In genomic region chr1:94925561-94926364, GRCh38 we compare ENCODE assay signal across 8 cellular contexts. TPM values are rescaled to one million over a fixed set of nuclear protein-coding genes. Genes with fewer than 3 reads are reported as not detected.
DNase-seq lines count a peak whose midpoint lies in the region; ATAC-seq, FAIRE-seq and TF ChIP-seq lines count a peak whose summit lies in the region.

No MANE protein-coding gene starts in this region.

- peak overlapping the region; percentile 55 for H3K18ac ChIP-seq in IMR-90 (ENCODE audit: low read depth, low read length)

- in situ Hi-C loops in IMR-90 (cut with MboI; ENCODE audit: low sequenced_read_pairs), result no loop called here

- intact Hi-C loops in IMR-90 (cut with micrococcal nuclease), result loop anchor here (1.0 to 10.0 kb wide), 3 partner anchors 71 to 309 kb away; partner anchors contain the start of gene RWDD3

- peak overlapping the region; percentile 96 for H2BK120ac ChIP-seq in IMR-90 (ENCODE audit: low read depth, low read length)

- peak overlapping the region; percentile 92 for H4K91ac ChIP-seq in IMR-90 (ENCODE audit: insufficient read depth, low read depth, low read length)

- H3K79me2 ChIP-seq in ACC112 (ENCODE audit: control insufficient read depth, insufficient read depth, low read length, unreplicated experiment) (peaks cover 68% of the 10 kb centered on the region), keratinocyte (ENCODE audit: control insufficient read depth, insufficient read depth, low read length) (peaks cover 54% of the 10 kb centered on the region)

- H4K5ac ChIP-seq in IMR-90 (ENCODE audit: low read depth, low read length), result peak overlapping the region; percentile 13

- H3K27me3 ChIP-seq in ACC112 (ENCODE audit: insufficient read depth, low read length), result no peaks in the 10 kb centered on the region
- no peaks in the 10 kb centered on the region for H3K27me3 ChIP-seq in IMR-90 (ENCODE audit: control insufficient read depth, insufficient read depth, low read length)
- no peaks in the 10 kb centered on the region for H3K27me3 ChIP-seq in keratinocyte (ENCODE audit: control insufficient read depth, extremely low read depth, insufficient read depth, low read length)
- H3K27me3 ChIP-seq in skeletal muscle satellite cell (ENCODE audit: control insufficient read depth, insufficient read depth, low read length), result no peaks in the 10 kb centered on the region

- H2BK20ac ChIP-seq in IMR-90 (ENCODE audit: low read depth, low read length), result peak overlapping the region; percentile 70; the same call in 1 of the 2 replicates

- H2BK5ac ChIP-seq in IMR-90 (ENCODE audit: low read depth, low read length, poor library complexity, severe bottlenecking), result peak overlapping the region; percentile 89

- dilution Hi-C loops in IMR-90 (cut with HindIII; ENCODE audit: low sequenced_read_pairs, unreplicated experiment) (no loop called here), keratinocyte (cut with MboI; ENCODE audit: extremely low pct_ligation_motif_present, low sequenced_read_pairs) (no loop called here)

- peaks cover 4 to 48% of the 10 kb centered on the region in 2 experiments; a peak in 2 of 4 replicates for H3K79me1 ChIP-seq in IMR-90 (ENCODE audit: low read depth in 1 of 2, low read length in 2 of 2)

- H2AK5ac ChIP-seq in IMR-90 (ENCODE audit: low read depth, low read length), result peak overlapping the region; percentile 88

- POLR2A ChIA-PET in IMR-90 (lab: Charles Lee; ENCODE audit: unreplicated experiment), result no interaction called here

- H3K4me3 ChIP-seq in ACC112 (ENCODE audit: low read depth, low read length) (peak overlapping the region; percentile 89), IMR-90 (ENCODE audit: insufficient read depth, low read depth, low read length) (peak overlapping the region; percentile 63), SK-N-MC (peak overlapping the region; percentile 94), keratinocyte (ENCODE audit: control insufficient read depth in 2 of 3, extremely low read depth in 1 of 3, insufficient read depth in 2 of 3, low read depth in 1 of 3, low read length in 3 of 3) (peak overlapping the region; percentile 82 to 98 (median 85)), skeletal muscle satellite cell (ENCODE audit: low read length) (peak overlapping the region; percentile 84)

- peak overlapping the region; percentile 98 for H3K23ac ChIP-seq in IMR-90 (ENCODE audit: low read depth, low read length)

- peak; percentile 26 for ATAC-seq in GM18519 (IDR thresholded peaks at IDR 0.05; ENCODE audit: low FRiP score, unreplicated experiment)
- peak; percentile 31 for ATAC-seq in IMR-90 (ENCODE audit: low read depth)
- no peak for ATAC-seq in HG03565 (IDR thresholded peaks at IDR 0.05; ENCODE audit: unreplicated experiment)

- H2AFZ ChIP-seq in ACC112 (ENCODE audit: low read length, unreplicated experiment) (peak overlapping the region; percentile 20), IMR-90 (replicated peaks; ENCODE audit: low read length, poor library complexity) (peak overlapping the region; percentile 73), keratinocyte (ENCODE audit: control insufficient read depth, low read length) (peak overlapping the region; percentile 42)

- H4K8ac ChIP-seq in IMR-90 (ENCODE audit: low read depth in 2 of 2, low read length in 2 of 2), result peak overlapping the region; percentile 54 to 98

- H3K9me1 ChIP-seq in IMR-90 (ENCODE audit: insufficient read depth, low read length) (peaks cover 15% of the 10 kb centered on the region; the same call in 1 of the 2 replicates), keratinocyte (ENCODE audit: control insufficient read depth, extremely low read depth, insufficient read depth, low read length) (no peaks in the 10 kb centered on the region)

- H3K56ac ChIP-seq in IMR-90 (ENCODE audit: extremely low read depth, insufficient read depth, low read length), result peak overlapping the region; percentile 99

- H3K4me1 ChIP-seq in ACC112 (ENCODE audit: control insufficient read depth, insufficient read depth, low read length, unreplicated experiment) (peaks cover 55% of the 10 kb centered on the region), IMR-90 (ENCODE audit: control insufficient read depth, insufficient read depth, low read length) (peaks cover 23% of the 10 kb centered on the region), keratinocyte (ENCODE audit: control insufficient read depth, extremely low read depth, insufficient read depth, low read length) (peaks cover 15% of the 10 kb centered on the region), skeletal muscle satellite cell (ENCODE audit: control insufficient read depth, insufficient read depth, low read length) (peaks cover 55% of the 10 kb centered on the region)

- peak overlapping the region; percentile 78 for H3K27ac ChIP-seq in ACC112 (ENCODE audit: low read depth, low read length)
- peak overlapping the region; percentile 93 for H3K27ac ChIP-seq in IMR-90 (ENCODE audit: insufficient read depth, low read length)
- H3K27ac ChIP-seq in SK-N-MC, result peak overlapping the region; percentile 96
- peak overlapping the region; percentile 73 for H3K27ac ChIP-seq in keratinocyte (ENCODE audit: control insufficient read depth, insufficient read depth, low read length)

- peak overlapping the region; percentile 97 for H3K4ac ChIP-seq in IMR-90 (ENCODE audit: low read depth, low read length)

- DNase-seq in IMR-90 (peak; percentile 87), SK-N-MC (ENCODE audit: low read depth, low spot score) (no peak), dedifferentiated amniotic fluid mesenchymal stem cell (ENCODE audit: extremely low spot score) (peak; percentile 75), keratinocyte (ENCODE audit: low read depth, low spot score) (no peak)

- peak overlapping the region; percentile 71; the same call in 2 of the 3 replicates for H2BK15ac ChIP-seq in IMR-90 (ENCODE audit: low read depth, low read length)

- TF ChIP-seq RAD21 in IMR-90 (IDR thresholded peaks at IDR 0.05; ENCODE audit: low read length), result peak; percentile 28; the same call in 1 of the 2 replicates

- no TSS peak for BruUV-seq in IMR-90 (replicated peaks; lab: Mats Ljungman, UMichigan)

- no peaks in the 10 kb centered on the region for H3K9me3 ChIP-seq in IMR-90 (ENCODE audit: control insufficient read depth, insufficient read depth, low read length)
- H3K9me3 ChIP-seq in SK-N-MC (ENCODE audit: low read depth, low read length), result no peaks in the 10 kb centered on the region
- H3K9me3 ChIP-seq in keratinocyte (ENCODE audit: control insufficient read depth, low read depth, low read length), result no peaks in the 10 kb centered on the region
- no peaks in the 10 kb centered on the region for H3K9me3 ChIP-seq in skeletal muscle satellite cell (replicated peaks; ENCODE audit: low read length)

- FAIRE-seq in keratinocyte (lab: Jason Lieb, UNC), result peak; percentile 39

- peak overlapping the region; percentile 100 for H3K14ac ChIP-seq in IMR-90 (replicated peaks; ENCODE audit: low read depth, low read length)

- TF ChIP-seq CTCF in IMR-90 (conservative IDR thresholded peaks at IDR 0.05; ENCODE audit: low read depth, low read length) (no peak), keratinocyte (optimal IDR thresholded peaks at IDR 0.05 in 1 of 3, IDR thresholded peaks at IDR 0.05 in 1 of 3, conservative IDR thresholded peaks at IDR 0.05 in 1 of 3; ENCODE audit: extremely low read depth in 1 of 3, insufficient read depth in 2 of 3, low read length in 3 of 3) (peak in 2 of 3 experiments; percentile 2 to 8)

- 0% methylated on average over 19 of the region's 36 CpGs; no CpG with 5 or more reads in 1 of the 2 experiments for WGBS in IMR-90 (ENCODE audit: extremely low coverage in 2 of 2, insufficient read length in 1 of 2), 2 experiments

- CTCF ChIA-PET in IMR-90 (lab: Yijun Ruan, JAX), result interaction anchor here (0.9 to 1.8 kb wide), 2 partner anchors 14 to 72 kb away, joined by 3 to 7 read pairs; no protein-coding TSS in a partner anchor

- TF ChIP-seq POLR2A in IMR-90 (IDR thresholded peaks at IDR 0.05; ENCODE audit: low read depth, low read length), result peak; percentile 72

- peak overlapping the region; percentile 97 for H3K4me2 ChIP-seq in IMR-90 (ENCODE audit: low read depth, low read length)
- H3K4me2 ChIP-seq in keratinocyte (ENCODE audit: control insufficient read depth, extremely low read depth, insufficient read depth, low read depth, low read length), result peak overlapping the region; percentile 91
- peak overlapping the region; percentile 83 for H3K4me2 ChIP-seq in skeletal muscle satellite cell (ENCODE audit: low read length)

- H2AK9ac ChIP-seq in IMR-90 (replicated peaks; ENCODE audit: low read depth, low read length, poor library complexity), result peak overlapping the region; percentile 99

- H3K9ac ChIP-seq in IMR-90 (ENCODE audit: low read depth, low read length) (peak overlapping the region; percentile 89), SK-N-MC (ENCODE audit: insufficient read length) (peak overlapping the region; percentile 93), keratinocyte (ENCODE audit: control insufficient read depth, extremely low read depth, insufficient read depth, low read length) (peak overlapping the region; percentile 75), skeletal muscle satellite cell (ENCODE audit: low read depth, low read length) (peak overlapping the region; percentile 94)

- H3K36me3 ChIP-seq in ACC112 (ENCODE audit: insufficient read depth, low read length), result peaks cover 9% of the 10 kb centered on the region
- peaks cover 7% of the 10 kb centered on the region for H3K36me3 ChIP-seq in IMR-90 (ENCODE audit: control insufficient read depth, insufficient read depth, low read length)
- peaks cover 18% of the 10 kb centered on the region for H3K36me3 ChIP-seq in SK-N-MC (ENCODE audit: insufficient read depth, low read length)
- H3K36me3 ChIP-seq in keratinocyte (ENCODE audit: control insufficient read depth in 2 of 2, extremely low read depth in 1 of 2, insufficient read depth in 2 of 2, low read length in 2 of 2), result peaks cover 1 to 7% of the 10 kb centered on the region in 2 experiments
- peaks cover 19% of the 10 kb centered on the region for H3K36me3 ChIP-seq in skeletal muscle satellite cell (ENCODE audit: insufficient read depth, low read length)

- peaks cover 48% of the 10 kb centered on the region for H4K20me1 ChIP-seq in IMR-90 (ENCODE audit: insufficient read depth, low read length)
- H4K20me1 ChIP-seq in keratinocyte (ENCODE audit: control insufficient read depth, extremely low read depth, insufficient read depth, low read length), result no peaks in the 10 kb centered on the region

RNA-seq across cellular contexts. Expression of gene CNN3, which starts 1.1 kb away (rescaled TPM):
- 552 and 592 TPM in 2 replicates for total RNA-seq in IMR-90 (2012; rRNA removed)
- polyA plus RNA-seq in IMR-90 (2012; rRNA removed) (214 and 249 TPM in 2 replicates), keratinocyte (54.7 to 162 TPM (median 119 TPM) in 3 replicates)
- 118 and 124 TPM in 2 replicates for polyA plus RNA-seq in IMR-90 (2012; cell fraction: cytosol; rRNA removed)
- polyA plus RNA-seq in IMR-90 (2012; cell fraction: nucleus; rRNA removed; ENCODE audit: low replicate concordance), result 47.8 and 219 TPM in 2 replicates
- polyA plus RNA-seq in keratinocyte (2011; ENCODE audit: low read depth), result 41.5 TPM
- polyA plus RNA-seq in keratinocyte (2011; cell fraction: cytosol; rRNA removed), result 66.6 and 121 TPM in 2 replicates
- 60.1 and 70.8 TPM in 2 replicates for polyA plus RNA-seq in keratinocyte (2011; cell fraction: nucleus; rRNA removed)
- polyA plus RNA-seq in keratinocyte (2012; ENCODE audit: low replicate concordance), result 27.8 and 161 TPM in 2 replicates
- 50.9 to 169 TPM (median 73.8 TPM) in 3 replicates for polyA minus RNA-seq in keratinocyte
- 65.2 TPM for polyA minus RNA-seq in keratinocyte (2011; cell fraction: cytosol; rRNA and poly(A)+ RNA removed)
- polyA minus RNA-seq in keratinocyte (2011; cell fraction: nucleus; rRNA and poly(A)+ RNA removed), result 25.5 and 44.4 TPM in 2 replicates
- total RNA-seq in skeletal muscle satellite cell (2012; rRNA removed), result 103 and 111 TPM in 2 replicates

Comparison
In these comparisons a context has a peak if more than half of its experiments do, and no peak if none do; other contexts are left out.
1. H2AFZ ChIP-seq: peak in every context shown above with its lines; median percentile 73 in IMR-90; 42 in keratinocyte; 20 in ACC112.
2. DNase-seq: peak in IMR-90 (single experiment) and dedifferentiated amniotic fluid mesenchymal stem cell (single experiment); none in SK-N-MC (single experiment) and keratinocyte (single experiment).
3. Peak in every context shown above with its lines, with median percentiles within 50 percentile points of each other: H3K27ac ChIP-seq, H3K4me3 ChIP-seq, H3K4me2 ChIP-seq and H3K9ac ChIP-seq.